Comparison of ENCODE assay signal across 8 cellular contexts in the genomic region with DNA sequence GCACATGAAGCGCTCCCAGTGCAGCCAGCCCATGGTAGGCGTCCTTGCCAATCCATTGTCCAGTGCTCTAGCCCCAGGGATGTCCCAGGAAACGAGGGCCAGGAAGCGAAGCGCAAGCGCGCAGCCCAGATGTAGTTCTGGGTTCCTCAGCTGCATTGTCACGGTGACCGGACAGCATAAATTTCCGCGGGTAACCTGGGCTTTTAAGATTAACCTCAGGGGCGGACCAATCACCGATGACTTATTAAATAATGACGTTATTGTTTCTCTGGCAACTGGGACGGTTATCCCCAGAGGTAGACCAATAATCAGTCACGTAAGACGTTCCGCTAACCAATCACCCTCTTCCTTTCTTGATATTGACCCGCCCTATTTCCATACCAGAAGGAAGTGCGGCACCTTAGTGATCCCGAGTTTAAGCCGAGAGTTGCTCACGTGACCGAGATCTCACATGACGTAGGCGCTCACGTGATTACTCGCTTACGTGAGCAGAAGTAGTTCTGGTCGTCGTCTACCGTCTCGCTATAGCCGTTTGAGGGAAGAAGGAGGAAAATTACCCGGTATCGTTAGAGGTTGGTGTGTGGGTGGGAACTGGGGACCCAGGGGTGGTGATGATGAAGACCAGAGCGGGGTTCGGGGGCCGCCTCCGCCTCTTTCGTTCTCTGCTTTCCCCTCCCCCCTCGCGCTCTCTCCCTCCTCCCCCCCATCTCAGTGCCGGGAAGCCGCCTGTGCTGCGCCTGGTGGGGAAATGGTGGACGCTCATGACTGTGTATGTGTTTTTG.
DNase-seq lines count a peak whose midpoint lies in the region; ATAC-seq lines count a peak whose summit lies in the region.

A gene (minus strand): TSS at position 178 of the 782 bp plus-strand sequence. CDS start 22 bp downstream, at position 156.
A gene with protein sequence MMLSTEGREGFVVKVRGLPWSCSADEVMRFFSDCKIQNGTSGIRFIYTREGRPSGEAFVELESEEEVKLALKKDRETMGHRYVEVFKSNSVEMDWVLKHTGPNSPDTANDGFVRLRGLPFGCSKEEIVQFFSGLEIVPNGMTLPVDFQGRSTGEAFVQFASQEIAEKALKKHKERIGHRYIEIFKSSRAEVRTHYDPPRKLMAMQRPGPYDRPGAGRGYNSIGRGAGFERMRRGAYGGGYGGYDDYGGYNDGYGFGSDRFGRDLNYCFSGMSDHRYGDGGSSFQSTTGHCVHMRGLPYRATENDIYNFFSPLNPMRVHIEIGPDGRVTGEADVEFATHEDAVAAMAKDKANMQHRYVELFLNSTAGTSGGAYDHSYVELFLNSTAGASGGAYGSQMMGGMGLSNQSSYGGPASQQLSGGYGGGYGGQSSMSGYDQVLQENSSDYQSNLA (plus strand): TSS at position 475 of the 782 bp plus-strand sequence. CDS start 3,767 bp downstream, outside the sequence.

- ATAC-seq in GM19023 (IDR thresholded peaks at IDR 0.05; ENCODE audit: unreplicated experiment) = peak; percentile 92
- ATAC-seq in HG03342 (IDR thresholded peaks at IDR 0.05; ENCODE audit: unreplicated experiment) = peak; percentile 92
- peak; percentile 95 for ATAC-seq in central memory CD8-positive, alpha-beta T cell (replicated peaks; ENCODE audit: extremely low read depth, poor library complexity, severe bottlenecking)

- H3K27ac Mint-ChIP-seq in central memory CD8-positive, alpha-beta T cell (ENCODE audit: low read depth) = peak within 1 kb of the TSS; percentile 98

- no peaks in the 10 kb centered on the region for H3K27me3 Mint-ChIP-seq in central memory CD8-positive, alpha-beta T cell

- H3K9me3 Mint-ChIP-seq in central memory CD8-positive, alpha-beta T cell = no peaks in the 10 kb centered on the region

- DNase-seq in AG08396 (ENCODE audit: low spot score) (peak; percentile 79), NCI-H446 (lab: John Stamatoyannopoulos, UW) (peak; percentile 90 to 96), iris pigment epithelial cell (ENCODE audit: low read depth) (peak; percentile 98)
- DNase-seq in activated CD4-positive, CD25-positive, alpha-beta regulatory T cell treated with anti-CD3 and anti-CD28 coated beads, Interleukin-2, amount 50 U/mL, for 16 hours (ENCODE audit: low read depth, low spot score) = peak; percentile 77
- DNase-seq in central memory CD8-positive, alpha-beta T cell (ENCODE audit: low spot score in 2 of 2) = peak; percentile 76 to 86
- DNase-seq in stimulated activated CD4-positive, alpha-beta T cell treated with anti-CD3 and anti-CD28 coated beads, Interleukin-12 subunit alpha, Interleukin-12 subunit beta, amount 100 ng/mL, for 24 hours (ENCODE audit: low read depth in 2 of 2) = peak; percentile 70 to 79

- peaks cover 29% of the 10 kb centered on the region for H3K36me3 Mint-ChIP-seq in central memory CD8-positive, alpha-beta T cell (ENCODE audit: insufficient read depth)

- H3K4me3 Mint-ChIP-seq in central memory CD8-positive, alpha-beta T cell = peak within 1 kb of the TSS; percentile 90

- H3K4me1 Mint-ChIP-seq in central memory CD8-positive, alpha-beta T cell = peaks cover 26% of the 10 kb centered on the region

Comparison
In these comparisons a context has a peak if more than half of its experiments do, and no peak if none do; other contexts are left out.
1. Peak in every context shown above with its lines: DNase-seq and ATAC-seq.